19 cellular contexts compared by ENCODE assay signal in the genomic region with DNA sequence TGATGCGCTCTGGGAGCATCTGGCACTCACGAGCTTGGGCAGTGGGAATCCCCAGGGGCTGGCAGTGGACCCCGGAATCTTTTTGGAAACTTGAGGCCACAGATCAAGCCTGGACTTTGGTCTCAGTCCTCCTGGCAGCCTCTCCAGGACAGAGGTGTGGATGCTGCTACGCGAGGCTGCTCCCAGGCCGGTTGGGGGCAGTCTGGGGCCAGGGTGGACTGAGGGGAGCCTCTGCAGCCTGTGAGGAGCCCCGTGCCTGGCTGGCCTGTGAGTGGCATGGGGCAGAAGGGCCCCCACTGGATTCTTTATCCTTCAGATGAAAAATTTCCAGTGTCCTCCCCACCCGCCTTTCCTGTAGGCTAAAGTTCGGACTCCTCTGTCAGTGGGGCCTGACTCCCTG. TPM values are rescaled to one million over a fixed set of nuclear protein-coding genes. Genes with fewer than 3 reads are reported as not detected.
DNase-seq lines count a peak whose midpoint lies in the region; ATAC-seq and TF ChIP-seq lines count a peak whose summit lies in the region.
"Had no signal": no experiment of that assay in that cellular context is flagged by ENCODE, and none has a peak within 500 bp of the region (broad histone marks: within the 10 kb centered on the region; RNA-seq: fewer than 3 reads in every experiment).

No MANE protein-coding gene starts in this region.

- WGBS in heart right ventricle, 2 donors = 62 to 64% methylated on average over 9 of the region's 9 CpGs

- no peaks in the 10 kb centered on the region for H3K9me3 ChIP-seq in heart right ventricle
- H3K9me3 ChIP-seq: Caco-2 had no signal

- in situ Hi-C loops in astrocyte of the cerebellum (cut with HindIII; ENCODE audit: low sequenced_read_pairs) = loop anchor here (25.0 kb wide), 1 partner anchor 132 kb away; a partner anchor contains a TSS

- no peak overlapping the region for H3K4me3 ChIP-seq in astrocyte of the cerebellum (ENCODE audit: low read depth, low read length)
- H3K4me3 ChIP-seq in heart right ventricle = peak overlapping the region in 1 of 10 donors; percentile 9

- peak; percentile 44 to 82 (median 78) for ATAC-seq in heart right ventricle
- no peak for ATAC-seq in GM19395 (IDR thresholded peaks at IDR 0.05; ENCODE audit: unreplicated experiment)
- ATAC-seq: esophagus mucosa; natural killer cell treated with Interleukin-12 subunit alpha and Interleukin-12 subunit beta and Interleukin-15 and Interleukin-18, amount 100 ng/mL, for 72 hours had no signal

- peaks cover 83% of the 10 kb centered on the region for H3K4me1 Mint-ChIP-seq in nephron
- H3K4me1 Mint-ChIP-seq: immature natural killer cell had no signal

- peak overlapping the region in 1 of 3 experiments; percentile 17 for H3K4me3 Mint-ChIP-seq in nephron
- H3K4me3 Mint-ChIP-seq: immature natural killer cell; natural killer cell treated with Interleukin-12 subunit alpha and Interleukin-12 subunit beta and Interleukin-15 and Interleukin-18, amount 100 ng/mL, for 72 hours had no signal

- peak; percentile 18; the same call in 1 of the 2 replicates for TF ChIP-seq CTCF in 22Rv1 (IDR thresholded peaks at IDR 0.05)
- peak; percentile 19 for TF ChIP-seq CTCF in astrocyte of the cerebellum (IDR thresholded peaks at IDR 0.05; ENCODE audit: low read depth, low read length, missing control alignments)
- TF ChIP-seq CTCF in heart right ventricle (IDR thresholded peaks at IDR 0.05) = peak in 7 of 9 donors; percentile 21 to 58 (median 44)
- no peak for TF ChIP-seq CTCF in nephron (IDR thresholded peaks at IDR 0.05; ENCODE audit: unreplicated experiment in 3 of 3)

- H3K36me3 ChIP-seq in heart right ventricle = no peaks in the 10 kb centered on the region

- peaks cover 7% of the 10 kb centered on the region for H3K27me3 Mint-ChIP-seq in nephron (ENCODE audit: low read depth)

- intact Hi-C loops in heart right ventricle (cut with DNase I) = loop anchor here in 5 of 10 donors (1.0 to 10.0 kb wide), 7 partner anchors 12 to 239 kb away; a partner anchor contains a TSS

- DNase-seq in astrocyte of the cerebellum (ENCODE audit: low read depth) = no peak
- peak; percentile 66 to 68 for DNase-seq in heart right ventricle
- no peak for DNase-seq in NAMALWA (ENCODE audit: low spot score)
- no peak for DNase-seq in COR-L47 (lab: John Stamatoyannopoulos, UW)
- DNase-seq in NCI-H345 treated with DMSO at 0.1 percent for 48 hours (lab: John Stamatoyannopoulos, UW; ENCODE audit: unreplicated experiment) = no peak
- DNase-seq: activated CD8-positive, alpha-beta memory T cell treated with anti-CD3 and anti-CD28 coated beads for 24 hours; activated naive CD4-positive, alpha-beta T cell; Caco-2; caudate nucleus; immature natural killer cell; NCI-H187; NCI-H82; SHP77 treated with DMSO at 0.1 percent for 48 hours; trophoblast cell had no signal

- H3K9me3 Mint-ChIP-seq in nephron = no peaks in the 10 kb centered on the region
- H3K9me3 Mint-ChIP-seq: immature natural killer cell; natural killer cell treated with Interleukin-12 subunit alpha and Interleukin-12 subunit beta and Interleukin-15 and Interleukin-18, amount 100 ng/mL, for 72 hours had no signal

- no peaks in the 10 kb centered on the region for H3K27me3 ChIP-seq in heart right ventricle

- H3K27ac ChIP-seq in 22Rv1 (no peak overlapping the region), heart right ventricle (peak overlapping the region; percentile 79 to 96 (median 90))

- H3K4me1 ChIP-seq in heart right ventricle = peaks cover 0 to 66% (median 23%) of the 10 kb centered on the region in 9 donors

- H3K27ac Mint-ChIP-seq in nephron = peak overlapping the region; percentile 71 to 82 (median 78)
- H3K27ac Mint-ChIP-seq: immature natural killer cell; natural killer cell treated with Interleukin-12 subunit alpha and Interleukin-12 subunit beta and Interleukin-15 and Interleukin-18, amount 100 ng/mL, for 72 hours had no signal

- H3K36me3 Mint-ChIP-seq in nephron (ENCODE audit: low read depth) = no peaks in the 10 kb centered on the region
- H3K36me3 Mint-ChIP-seq: immature natural killer cell; natural killer cell treated with Interleukin-12 subunit alpha and Interleukin-12 subunit beta and Interleukin-15 and Interleukin-18, amount 100 ng/mL, for 72 hours had no signal

RNA-seq across cellular contexts. Expression of a gene that starts 12.7 kb away (rescaled TPM):
- total RNA-seq in heart right ventricle = over 10,000 TPM; 12,560 to 18,019 (median 15,816) TPM
- over 10,000 TPM; 13,697 to 18,010 TPM for polyA plus RNA-seq in heart right ventricle
- total RNA-seq: Caco-2; natural killer cell treated with Interleukin-12 subunit alpha and Interleukin-12 subunit beta and Interleukin-15 and Interleukin-18, amount 100 ng/mL, for 72 hours had no signal
- polyA plus RNA-seq: immature natural killer cell had no signal

RNA-seq across cellular contexts. Expression of a gene that starts 17.7 kb away (rescaled TPM):
- 100 to 1,000 TPM in 1 of 10 donors, 10 to 100 TPM in 9; 56.1 to 110 (median 74.0) TPM for total RNA-seq in heart right ventricle
- 10 to 100 TPM; 56.3 to 68.5 TPM for polyA plus RNA-seq in heart right ventricle

RNA-seq across cellular contexts. Expression of a gene that starts 29.2 kb away (rescaled TPM):
- total RNA-seq in heart right ventricle = 100 to 1,000 TPM in 9 of 10 donors, 10 to 100 TPM in 1; 97.2 to 151 (median 120) TPM
- 100 to 1,000 TPM in 1 of 2 donors, 10 to 100 TPM in 1; 62.9 to 130 TPM for polyA plus RNA-seq in heart right ventricle
- polyA plus RNA-seq: immature natural killer cell had no signal

Comparison
In these comparisons a context has a peak if more than half of its experiments do, and no peak if none do; other contexts are left out.
1. CTCF ChIP-seq: peak in 22Rv1 (single experiment), astrocyte of the cerebellum (single experiment) and heart right ventricle (7 of 9); none in nephron (0 of 3).
2. DNase-seq: peak in heart right ventricle (2 of 2); none in astrocyte of the cerebellum (single experiment), NAMALWA (single experiment), COR-L47 (single experiment) and NCI-H345 treated with DMSO at 0.1 percent for 48 hours (single experiment).